8 cellular contexts compared by ENCODE assay signal in genomic region chr18:2104620-2105462, GRCh38.
DNase-seq lines count a peak whose midpoint lies in the region; ATAC-seq and TF ChIP-seq lines count a peak whose summit lies in the region.

No MANE protein-coding gene starts in this region.

- peak; percentile 85 for TF ChIP-seq CTCF in AG10803 (conservative IDR thresholded peaks at IDR 0.05; ENCODE audit: low read length)
- peak; percentile 83 for TF ChIP-seq CTCF in fibroblast of villous mesenchyme (IDR thresholded peaks at IDR 0.05; ENCODE audit: insufficient read depth, low read depth, low read length)

- peak; percentile 51 for DNase-seq in AG10803 (ENCODE audit: low read depth)
- peak; percentile 61 for DNase-seq in NCI-H82 (lab: John Stamatoyannopoulos, UW)
- DNase-seq in activated T-cell treated with anti-CD3 and anti-CD28 coated beads, Interleukin-2, amount 50 U/mL, for 1 hour: peak; percentile 27
- DNase-seq in fibroblast of villous mesenchyme (ENCODE audit: low read depth): peak; percentile 56
- DNase-seq in pons (ENCODE audit: low spot score): peak; percentile 24
- DNase-seq in T1000 (lab: John Stamatoyannopoulos, UW): no peak

- ATAC-seq in GM18517 (IDR thresholded peaks at IDR 0.05; ENCODE audit: unreplicated experiment) (peak; percentile 78), HG02938 (IDR thresholded peaks at IDR 0.05; ENCODE audit: unreplicated experiment) (peak; percentile 83)

- no peak overlapping the region for H3K4me3 ChIP-seq in AG10803 (ENCODE audit: low read length)
- no peak overlapping the region for H3K4me3 ChIP-seq in fibroblast of villous mesenchyme (ENCODE audit: low read depth, low read length)
